ENCODE assay signal across 8 cellular contexts in genomic region chr2:241506793-241507429, GRCh38. TPM values are rescaled to one million over a fixed set of nuclear protein-coding genes. Genes with fewer than 3 reads are reported as not detected.
DNase-seq lines count a peak whose midpoint lies in the region; TF ChIP-seq lines count a peak whose summit lies in the region.

No MANE protein-coding gene starts in this region.

- H3K4me1 Mint-ChIP-seq in HFFc6 (ENCODE audit: low read depth), result peaks cover 27% of the 10 kb centered on the region

- H3F3A ChIP-seq in smooth muscle cell (ENCODE audit: low read depth), result no peaks in the 10 kb centered on the region

- H3K27ac Mint-ChIP-seq in HFFc6, result peak overlapping the region; percentile 72

- no peaks in the 10 kb centered on the region for H3K9me2 ChIP-seq in hepatocyte (replicated peaks; ENCODE audit: insufficient read depth)

- peaks cover 15% of the 10 kb centered on the region; the same call in 1 of the 2 replicates for H3K36me3 Mint-ChIP-seq in HFFc6 (ENCODE audit: low read depth)

- H3K4me2 ChIP-seq in hepatocyte (peak overlapping the region; percentile 100), smooth muscle cell (peak overlapping the region; percentile 95)

- peak overlapping the region; percentile 93 for H3K4me3 Mint-ChIP-seq in HFFc6

- peak overlapping the region; percentile 75 for H3K9ac ChIP-seq in smooth muscle cell (ENCODE audit: low read depth)

- 37% methylated on average over 19 of the region's 19 CpGs for WGBS in hepatocyte (ENCODE audit: low lambda C conversion rate, missing lambda C conversion rate)
- 34% methylated on average over 19 of the region's 19 CpGs for WGBS in smooth muscle cell (ENCODE audit: low lambda C conversion rate)

- peaks cover 37% of the 10 kb centered on the region for H4K20me1 ChIP-seq in hepatocyte (ENCODE audit: insufficient read depth, poor library complexity, severe bottlenecking)
- peaks cover 59% of the 10 kb centered on the region for H4K20me1 ChIP-seq in smooth muscle cell (ENCODE audit: low read depth)

- H3K27ac ChIP-seq in hepatocyte (peak overlapping the region; percentile 85), smooth muscle cell (ENCODE audit: low read depth) (no peak overlapping the region)

- H3K36me3 ChIP-seq in hepatocyte (replicated peaks; ENCODE audit: insufficient read depth, low read depth) (no peaks in the 10 kb centered on the region), smooth muscle cell (ENCODE audit: low read depth) (no peaks in the 10 kb centered on the region)

- no peaks in the 10 kb centered on the region for H3K27me3 ChIP-seq in hepatocyte
- no peaks in the 10 kb centered on the region for H3K27me3 ChIP-seq in smooth muscle cell (ENCODE audit: low read depth)

- no peak for DNase-seq in HFFc6
- DNase-seq in hepatocyte (ENCODE audit: low spot score), result no peak
- no peak for DNase-seq in smooth muscle cell (lab: John Stamatoyannopoulos, UW; ENCODE audit: unreplicated experiment)
- no peak for DNase-seq in hepatic stellate cell (ENCODE audit: low spot score)
- no peak for DNase-seq in NCI-H146 (lab: John Stamatoyannopoulos, UW)
- no peak for DNase-seq in GM10266 (ENCODE audit: extremely low spot score)
- DNase-seq in NCI-H526 (lab: John Stamatoyannopoulos, UW), result no peak

- H3K9me3 ChIP-seq in hepatocyte (ENCODE audit: low read depth), result no peaks in the 10 kb centered on the region
- H3K9me3 ChIP-seq in smooth muscle cell (replicated peaks; ENCODE audit: low read depth), result no peaks in the 10 kb centered on the region

- TF ChIP-seq CTCF in HFFc6 (IDR thresholded peaks at IDR 0.05) (no peak), WI38 (IDR thresholded peaks at IDR 0.05; ENCODE audit: low read depth, low read length) (no peak), hepatocyte (IDR thresholded peaks at IDR 0.05; ENCODE audit: poor library complexity) (no peak), smooth muscle cell (IDR thresholded peaks at IDR 0.05; ENCODE audit: borderline replicate concordance, insufficient read depth, poor library complexity, severe bottlenecking) (no peak), GM10266 (IDR thresholded peaks at IDR 0.05; ENCODE audit: control insufficient read depth, insufficient read depth, low read depth, missing control alignments) (no peak)

- H2AFZ ChIP-seq in hepatocyte, result no peak overlapping the region
- no peak overlapping the region for H2AFZ ChIP-seq in smooth muscle cell (ENCODE audit: low read depth)

- H3K79me2 ChIP-seq in hepatocyte (peaks cover 60% of the 10 kb centered on the region), smooth muscle cell (ENCODE audit: low read depth) (peaks cover 65% of the 10 kb centered on the region)

- peaks cover 20% of the 10 kb centered on the region for H3K4me1 ChIP-seq in hepatocyte (ENCODE audit: insufficient read depth)
- H3K4me1 ChIP-seq in smooth muscle cell (ENCODE audit: low read depth), result peaks cover 23% of the 10 kb centered on the region

- H3K9me3 Mint-ChIP-seq in HFFc6, result no peaks in the 10 kb centered on the region

- H3K4me3 ChIP-seq in WI38 (ENCODE audit: low read depth, low read length) (peak overlapping the region; percentile 80), hepatocyte (peak overlapping the region; percentile 57), smooth muscle cell (peak overlapping the region; percentile 100)

- peaks cover 4% of the 10 kb centered on the region; the same call in 1 of the 2 replicates for H3K27me3 Mint-ChIP-seq in HFFc6 (ENCODE audit: insufficient read depth)

RNA-seq across cellular contexts. Expression of gene STK25, which starts 1.5 kb away (rescaled TPM):
- total RNA-seq in HFFc6 (2021; fragmentation: NEBNext Ultra II Directional; extraction: Animal tissue kit (Norgen Biotek cat#: 25700)), result 100 to 1,000 TPM; 129 to 159 (median 150) TPM
- total RNA-seq in hepatocyte (177 and 183 TPM in 2 replicates), smooth muscle cell (202 and 212 TPM in 2 replicates)
- polyA plus RNA-seq in hepatocyte (192 and 199 TPM in 2 replicates), smooth muscle cell (200 and 201 TPM in 2 replicates)

RNA-seq across cellular contexts. Expression of gene BOK, which starts 51.6 kb away (rescaled TPM):
- 10 to 100 TPM; 26.3 to 42.4 (median 29.1) TPM for total RNA-seq in HFFc6 (2021; fragmentation: NEBNext Ultra II Directional; extraction: Animal tissue kit (Norgen Biotek cat#: 25700))
- 24.2 and 25.4 TPM in 2 replicates for total RNA-seq in hepatocyte
- 26.5 and 39.7 TPM in 2 replicates for polyA plus RNA-seq in hepatocyte
- 33.5 and 34.9 TPM in 2 replicates for total RNA-seq in smooth muscle cell
- polyA plus RNA-seq in smooth muscle cell, result 40.8 and 50.7 TPM in 2 replicates
